ENCODE assay signal across 9 cellular contexts in the genomic region with DNA sequence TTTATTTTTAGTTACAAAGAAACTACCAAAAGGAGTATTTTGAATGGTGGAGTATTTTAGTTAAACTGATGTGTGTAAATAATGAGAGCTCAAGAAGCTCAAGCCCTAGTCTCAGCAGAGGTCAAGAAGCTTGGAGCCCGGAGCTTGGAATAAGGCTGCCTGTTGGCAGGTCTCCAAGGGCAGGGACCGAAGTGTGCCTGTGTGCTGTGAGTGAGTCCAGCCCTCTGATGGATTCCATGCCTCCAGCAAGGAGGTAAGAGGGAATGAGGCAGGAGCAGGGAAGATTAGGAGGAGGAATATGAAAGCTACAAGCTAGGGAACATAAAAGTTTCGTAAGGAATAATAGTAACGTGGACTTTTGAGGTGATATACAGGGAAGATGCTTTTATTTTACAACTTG. TPM values are rescaled to one million over a fixed set of nuclear protein-coding genes. Genes with fewer than 3 reads are reported as not detected.
DNase-seq lines count a peak whose midpoint lies in the region; ATAC-seq and TF ChIP-seq lines count a peak whose summit lies in the region.
"Had no signal": no experiment of that assay in that cellular context is flagged by ENCODE, and none has a peak within 500 bp of the region (broad histone marks: within the 10 kb centered on the region; RNA-seq: fewer than 3 reads in every experiment).

No MANE protein-coding gene starts in this region.

- POLR2A ChIA-PET in Panc1 (lab: Charles Lee), result no interaction called here
- POLR2A ChIA-PET in T-cell (lab: Charles Lee), result interaction anchor here in 1 of 2 donors (0.5 kb wide), 1 partner anchor 32 kb away, joined by 6 read pairs; no protein-coding TSS in a partner anchor

- TF ChIP-seq EP300 in gastroesophageal sphincter (IDR thresholded peaks at IDR 0.05), result no peak

- H3K9me3 ChIP-seq in BLaER1 treated with 17β-estradiol and CSF1 and Interleukin-3, amounts not matched to agents 10 nM and 100 nM (replicated peaks in 1 of 11), result no peaks in the 10 kb centered on the region
- H3K9me3 ChIP-seq in Panc1 (ENCODE audit: control insufficient read depth, insufficient read depth, low read depth, low read length), result no peaks in the 10 kb centered on the region
- no peaks in the 10 kb centered on the region for H3K9me3 ChIP-seq in gastroesophageal sphincter
- no peaks in the 10 kb centered on the region for H3K9me3 ChIP-seq in MM.1S (replicated peaks; ENCODE audit: insufficient read depth, low read length)

- H3K27ac Mint-ChIP-seq in natural killer cell treated with Interleukin-12 subunit alpha and Interleukin-12 subunit beta and Interleukin-15 and Interleukin-18, amount 100 ng/mL, for 72 hours, result peak overlapping the region; percentile 64 to 67
- H3K27ac Mint-ChIP-seq in T-cell, result no peak overlapping the region

- TF ChIP-seq POLR2A in gastroesophageal sphincter (IDR thresholded peaks at IDR 0.05), result no peak

- H3K36me3 ChIP-seq in BLaER1 treated with 17β-estradiol and CSF1 and Interleukin-3, amounts not matched to agents 10 nM and 100 nM, result peaks cover 40 to 76% (median 53%) of the 10 kb centered on the region in 11 experiments
- H3K36me3 ChIP-seq in Panc1 (ENCODE audit: control insufficient read depth, insufficient read depth, low read length) (peaks cover 25% of the 10 kb centered on the region), gastroesophageal sphincter (peaks cover 3 to 28% of the 10 kb centered on the region in 2 donors), MM.1S (replicated peaks; ENCODE audit: insufficient read depth, low read length) (no peaks in the 10 kb centered on the region)

- no peak overlapping the region for H3K4me3 ChIP-seq in BLaER1 treated with 17β-estradiol and CSF1 and Interleukin-3, amounts not matched to agents 10 nM and 100 nM
- H3K4me3 ChIP-seq in Panc1 (ENCODE audit: low read depth in 2 of 2, low read length in 2 of 2), result no peak overlapping the region
- H3K4me3 ChIP-seq in gastroesophageal sphincter, result no peak overlapping the region
- H3K4me3 ChIP-seq in MM.1S (ENCODE audit: low read length), result no peak overlapping the region

- no peak overlapping the region for H3K4me3 Mint-ChIP-seq in natural killer cell treated with Interleukin-12 subunit alpha and Interleukin-12 subunit beta and Interleukin-15 and Interleukin-18, amount 100 ng/mL, for 72 hours
- H3K4me3 Mint-ChIP-seq in T-cell, result no peak overlapping the region

- ATAC-seq in Panc1, result no peak
- no peak for ATAC-seq in gastroesophageal sphincter
- ATAC-seq in natural killer cell treated with Interleukin-12 subunit alpha and Interleukin-12 subunit beta and Interleukin-15 and Interleukin-18, amount 100 ng/mL, for 72 hours, result no peak
- ATAC-seq in GM19463 (IDR thresholded peaks at IDR 0.05; ENCODE audit: unreplicated experiment), result no peak
- no peak for ATAC-seq in T-cell (replicated peaks in 1 of 4)

- no peaks in the 10 kb centered on the region for H3K27me3 ChIP-seq in BLaER1 treated with 17β-estradiol and CSF1 and Interleukin-3, amounts not matched to agents 10 nM and 100 nM
- H3K27me3 ChIP-seq in Panc1 (ENCODE audit: control insufficient read depth, insufficient read depth, low read length), result no peaks in the 10 kb centered on the region
- no peaks in the 10 kb centered on the region for H3K27me3 ChIP-seq in gastroesophageal sphincter
- H3K27me3 ChIP-seq in MM.1S (replicated peaks; ENCODE audit: insufficient read depth, low read length), result no peaks in the 10 kb centered on the region

- H3K9me3 Mint-ChIP-seq in natural killer cell treated with Interleukin-12 subunit alpha and Interleukin-12 subunit beta and Interleukin-15 and Interleukin-18, amount 100 ng/mL, for 72 hours, result no peaks in the 10 kb centered on the region
- no peaks in the 10 kb centered on the region for H3K9me3 Mint-ChIP-seq in T-cell

- no peaks in the 10 kb centered on the region for H3F3A ChIP-seq in MM.1S (ENCODE audit: insufficient read depth, low read length)

- H2AFZ ChIP-seq in MM.1S (ENCODE audit: low read length), result no peak overlapping the region

- peaks cover 89% of the 10 kb centered on the region for H3K79me2 ChIP-seq in MM.1S (ENCODE audit: low read length)

- 29 to 33% methylated on average over 4 of the region's 4 CpGs for WGBS in gastroesophageal sphincter (ENCODE audit: low coverage in 1 of 2), 2 donors

- H3K9me2 ChIP-seq in MM.1S (replicated peaks; ENCODE audit: insufficient read depth, low read length), result no peaks in the 10 kb centered on the region

- no peaks in the 10 kb centered on the region for H3K27me3 Mint-ChIP-seq in natural killer cell treated with Interleukin-12 subunit alpha and Interleukin-12 subunit beta and Interleukin-15 and Interleukin-18, amount 100 ng/mL, for 72 hours
- H3K27me3 Mint-ChIP-seq in T-cell, result no peaks in the 10 kb centered on the region

- no peak for TF ChIP-seq CTCF in Panc1 (IDR thresholded peaks at IDR 0.05)
- no peak for TF ChIP-seq CTCF in gastroesophageal sphincter (IDR thresholded peaks at IDR 0.05)
- no peak for TF ChIP-seq CTCF in MM.1S (IDR thresholded peaks at IDR 0.05; ENCODE audit: low read length)

- CTCF ChIA-PET in Panc1 (lab: Charles Lee), result interaction anchor here (0.5 to 0.7 kb wide), 2 partner anchors 9 to 182 kb away, joined by 4 to 5 read pairs; no protein-coding TSS in a partner anchor
- CTCF ChIA-PET in T-cell (lab: Charles Lee), result no interaction called here

- DNase-seq in Panc1 (ENCODE audit: low read depth, low spot score) (no peak), MM.1S (no peak), NCI-H1436 treated with DMSO at 0.1 percent for 48 hours (lab: John Stamatoyannopoulos, UW) (no peak), T-cell (no peak)
- DNase-seq in natural killer cell treated with Interleukin-12 subunit alpha and Interleukin-12 subunit beta and Interleukin-15 and Interleukin-18, amount 100 ng/mL, for 72 hours (ENCODE audit: low spot score), result no peak
- DNase-seq: WERI-Rb-1 had no signal

- no TSS peak for BruUV-seq in Panc1 (replicated peaks; lab: Mats Ljungman, UMichigan)

- H3K9ac ChIP-seq in BLaER1 treated with 17β-estradiol and CSF1 and Interleukin-3, amounts not matched to agents 10 nM and 100 nM, result no peak overlapping the region; a peak in 2 of 22 replicates
- no peak overlapping the region for H3K9ac ChIP-seq in MM.1S (ENCODE audit: low read length)

- peaks cover 19 to 80% (median 67%) of the 10 kb centered on the region in 11 experiments; a peak in 20 of 22 replicates for H4K20me1 ChIP-seq in BLaER1 treated with 17β-estradiol and CSF1 and Interleukin-3, amounts not matched to agents 10 nM and 100 nM
- no peaks in the 10 kb centered on the region for H4K20me1 ChIP-seq in MM.1S (ENCODE audit: insufficient read depth, low read length)

- peak overlapping the region in 7 of 11 experiments; percentile 26 to 93 (median 55); a peak in 10 of 22 replicates for H3K4me2 ChIP-seq in BLaER1 treated with 17β-estradiol and CSF1 and Interleukin-3, amounts not matched to agents 10 nM and 100 nM
- H3K4me2 ChIP-seq in MM.1S (ENCODE audit: low read depth, low read length), result no peak overlapping the region

- H3K4me1 ChIP-seq in BLaER1 treated with 17β-estradiol and CSF1 and Interleukin-3, amounts not matched to agents 10 nM and 100 nM, result peaks cover 28 to 65% (median 38%) of the 10 kb centered on the region in 10 experiments
- H3K4me1 ChIP-seq in Panc1 (ENCODE audit: control insufficient read depth, insufficient read depth, low read length) (peaks cover 33% of the 10 kb centered on the region), gastroesophageal sphincter (peaks cover 19 to 77% (median 31%) of the 10 kb centered on the region in 3 donors), MM.1S (ENCODE audit: low read length) (peaks cover 3% of the 10 kb centered on the region; the same call in 1 of the 2 replicates)

- H3K27ac ChIP-seq in BLaER1 treated with 17β-estradiol and CSF1 and Interleukin-3, amounts not matched to agents 10 nM and 100 nM, result peak overlapping the region in 5 of 11 experiments; percentile 43 to 56 (median 47); a peak in 4 of 22 replicates
- 0 out of 2 replicates have a peak overlapping the region, but pooled peaks have one; percentile 5 for H3K27ac ChIP-seq in Panc1 (ENCODE audit: low read length)
- peak overlapping the region; percentile 21 to 68 (median 49) for H3K27ac ChIP-seq in gastroesophageal sphincter
- no peak overlapping the region for H3K27ac ChIP-seq in MM.1S (ENCODE audit: low read length)
- H3K27ac ChIP-seq: WERI-Rb-1 had no signal

- in situ Hi-C loops in Panc1 (cut with HindIII; ENCODE audit: low pct_unique_long_range_greater_than_20kb, low sequenced_read_pairs), result no loop called here

- intact Hi-C loops in Panc1 (cut with micrococcal nuclease; ENCODE audit: unreplicated experiment), result no loop called here

- H3K4me1 Mint-ChIP-seq in natural killer cell treated with Interleukin-12 subunit alpha and Interleukin-12 subunit beta and Interleukin-15 and Interleukin-18, amount 100 ng/mL, for 72 hours (ENCODE audit: low read depth in 2 of 2), result peaks cover 44 to 56% of the 10 kb centered on the region in 2 donors
- peaks cover 60 to 71% (median 66%) of the 10 kb centered on the region in 3 donors for H3K4me1 Mint-ChIP-seq in T-cell

- peaks cover 14% of the 10 kb centered on the region for H3K36me3 Mint-ChIP-seq in natural killer cell treated with Interleukin-12 subunit alpha and Interleukin-12 subunit beta and Interleukin-15 and Interleukin-18, amount 100 ng/mL, for 72 hours
- peaks cover 19% of the 10 kb centered on the region for H3K36me3 Mint-ChIP-seq in T-cell

RNA-seq across cellular contexts. Expression of a gene that starts 4.4 kb away (rescaled TPM):
- total RNA-seq in Panc1 (2021; ENCODE audit: unreplicated experiment) (132 TPM), gastroesophageal sphincter (10 to 100 TPM; 15.4 to 51.3 (median 31.1) TPM), T-cell (10 to 100 TPM; 33.8 to 67.1 (median 52.0) TPM)
- polyA plus RNA-seq in Panc1 (2012; ENCODE audit: insufficient read length), result 102 TPM
- 10 to 100 TPM; 77.7 to 98.7 TPM for total RNA-seq in natural killer cell treated with Interleukin-12 subunit alpha and Interleukin-12 subunit beta and Interleukin-15 and Interleukin-18, amount 100 ng/mL, for 72 hours

RNA-seq across cellular contexts. Expression of a gene that starts 24.3 kb away (rescaled TPM):
- total RNA-seq in Panc1 (2021; ENCODE audit: unreplicated experiment) (94.5 TPM), gastroesophageal sphincter (10 to 100 TPM; 45.0 to 68.0 (median 54.8) TPM), T-cell (10 to 100 TPM; 32.3 to 50.2 (median 48.8) TPM)
- polyA plus RNA-seq in Panc1 (2012; ENCODE audit: insufficient read length), result 49.7 TPM
- total RNA-seq in natural killer cell treated with Interleukin-12 subunit alpha and Interleukin-12 subunit beta and Interleukin-15 and Interleukin-18, amount 100 ng/mL, for 72 hours, result 100 to 1,000 TPM; 120 to 134 TPM

Comparison
In these comparisons a context has a peak if more than half of its experiments do, and no peak if none do; other contexts are left out.
1. H3K27ac Mint-ChIP-seq: peak in natural killer cell treated with Interleukin-12 subunit alpha and Interleukin-12 subunit beta and Interleukin-15 and Interleukin-18, amount 100 ng/mL, for 72 hours (2 of 2); none in T-cell (0 of 2).